ENCODE assay signal across 8 cellular contexts in the genomic region with DNA sequence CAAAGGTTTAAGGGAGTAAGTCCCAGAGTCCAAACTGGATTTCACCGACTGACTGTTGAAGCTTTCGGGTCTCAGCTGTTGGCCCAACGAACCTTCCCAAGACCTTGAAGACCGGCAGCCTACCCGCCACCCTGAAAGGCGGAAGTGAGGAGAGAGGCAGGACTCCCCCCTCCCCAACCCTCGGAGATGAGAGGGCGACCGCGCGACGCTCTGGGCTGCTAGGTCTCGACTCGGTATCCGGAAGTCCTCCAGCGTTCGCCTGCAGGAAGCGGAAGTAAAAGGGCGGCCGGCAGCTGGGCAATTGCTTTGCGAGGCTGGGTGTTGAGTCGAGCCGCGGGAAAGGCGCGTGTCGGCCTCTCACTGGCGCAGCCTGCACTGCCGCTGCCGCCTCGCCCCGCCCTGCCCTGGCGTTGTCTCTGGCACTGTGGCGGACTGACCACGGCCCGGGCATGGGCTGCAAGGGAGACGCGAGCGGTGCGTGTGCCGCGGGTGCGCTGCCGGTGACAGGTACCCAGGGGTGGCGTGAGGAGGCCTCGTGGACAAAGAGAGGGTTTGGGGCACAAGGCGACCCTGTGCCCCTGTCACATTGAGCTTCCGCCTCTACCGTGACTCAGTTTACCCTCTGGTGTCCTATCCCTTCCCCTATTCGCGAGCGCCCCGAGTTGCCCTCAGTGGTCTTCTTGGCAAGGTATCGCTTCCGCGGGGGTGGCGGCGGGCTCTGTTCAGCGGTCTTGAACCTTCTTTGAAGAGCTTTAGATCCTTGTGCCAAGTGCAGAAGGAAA. TPM values are rescaled to one million over a fixed set of nuclear protein-coding genes. Genes with fewer than 3 reads are reported as not detected.
DNase-seq lines count a peak whose midpoint lies in the region; ATAC-seq, FAIRE-seq and TF ChIP-seq lines count a peak whose summit lies in the region.

A gene with protein sequence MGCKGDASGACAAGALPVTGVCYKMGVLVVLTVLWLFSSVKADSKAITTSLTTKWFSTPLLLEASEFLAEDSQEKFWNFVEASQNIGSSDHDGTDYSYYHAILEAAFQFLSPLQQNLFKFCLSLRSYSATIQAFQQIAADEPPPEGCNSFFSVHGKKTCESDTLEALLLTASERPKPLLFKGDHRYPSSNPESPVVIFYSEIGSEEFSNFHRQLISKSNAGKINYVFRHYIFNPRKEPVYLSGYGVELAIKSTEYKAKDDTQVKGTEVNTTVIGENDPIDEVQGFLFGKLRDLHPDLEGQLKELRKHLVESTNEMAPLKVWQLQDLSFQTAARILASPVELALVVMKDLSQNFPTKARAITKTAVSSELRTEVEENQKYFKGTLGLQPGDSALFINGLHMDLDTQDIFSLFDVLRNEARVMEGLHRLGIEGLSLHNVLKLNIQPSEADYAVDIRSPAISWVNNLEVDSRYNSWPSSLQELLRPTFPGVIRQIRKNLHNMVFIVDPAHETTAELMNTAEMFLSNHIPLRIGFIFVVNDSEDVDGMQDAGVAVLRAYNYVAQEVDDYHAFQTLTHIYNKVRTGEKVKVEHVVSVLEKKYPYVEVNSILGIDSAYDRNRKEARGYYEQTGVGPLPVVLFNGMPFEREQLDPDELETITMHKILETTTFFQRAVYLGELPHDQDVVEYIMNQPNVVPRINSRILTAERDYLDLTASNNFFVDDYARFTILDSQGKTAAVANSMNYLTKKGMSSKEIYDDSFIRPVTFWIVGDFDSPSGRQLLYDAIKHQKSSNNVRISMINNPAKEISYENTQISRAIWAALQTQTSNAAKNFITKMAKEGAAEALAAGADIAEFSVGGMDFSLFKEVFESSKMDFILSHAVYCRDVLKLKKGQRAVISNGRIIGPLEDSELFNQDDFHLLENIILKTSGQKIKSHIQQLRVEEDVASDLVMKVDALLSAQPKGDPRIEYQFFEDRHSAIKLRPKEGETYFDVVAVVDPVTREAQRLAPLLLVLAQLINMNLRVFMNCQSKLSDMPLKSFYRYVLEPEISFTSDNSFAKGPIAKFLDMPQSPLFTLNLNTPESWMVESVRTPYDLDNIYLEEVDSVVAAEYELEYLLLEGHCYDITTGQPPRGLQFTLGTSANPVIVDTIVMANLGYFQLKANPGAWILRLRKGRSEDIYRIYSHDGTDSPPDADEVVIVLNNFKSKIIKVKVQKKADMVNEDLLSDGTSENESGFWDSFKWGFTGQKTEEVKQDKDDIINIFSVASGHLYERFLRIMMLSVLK (N-terminal part only) (plus strand): TSS at position 292 of the 782 bp plus-strand sequence. CDS start 158 bp downstream, at position 450.

- peaks cover 49% of the 10 kb centered on the region for H3K79me2 ChIP-seq in OCI-LY7 (ENCODE audit: insufficient read depth, low read depth, low read length)

- CTCF ChIA-PET in OCI-LY7 (lab: Charles Lee; ENCODE audit: unreplicated experiment): no interaction called here

- H2AFZ ChIP-seq in OCI-LY7 (ENCODE audit: low read length): peak within 1 kb of the TSS; percentile 75

- DNase-seq in D721Med (ENCODE audit: insufficient read length, low spot score): peak; percentile 82
- peak; percentile 77 for DNase-seq in HuH-7.5 (ENCODE audit: low spot score)
- peak; percentile 98 for DNase-seq in OCI-LY7 (ENCODE audit: low spot score)
- DNase-seq in activated T-cell treated with anti-CD3 and anti-CD28 coated beads for 1 hour (ENCODE audit: low read depth): peak; percentile 85
- DNase-seq in epidermal melanocyte (ENCODE audit: insufficient read length, low spot score): peak; percentile 94
- peak; percentile 93 for DNase-seq in middle frontal gyrus (ENCODE audit: extremely low spot score, low spot score)
- peak; percentile 85 to 92 for DNase-seq in stimulated activated CD8-positive, alpha-beta memory T cell treated with anti-CD3 and anti-CD28 coated beads, Interleukin-2, amount 100 ng/mL, for 48 hours (ENCODE audit: low read depth in 2 of 2)

- no TSS peak for BruUV-seq in OCI-LY7 (replicated peaks; lab: Mats Ljungman, UMichigan)

- TF ChIP-seq CTCF in D721Med (IDR thresholded peaks at IDR 0.05; ENCODE audit: insufficient read depth, missing control alignments): no peak
- TF ChIP-seq CTCF in OCI-LY7 (conservative IDR thresholded peaks at IDR 0.05; ENCODE audit: low read length): no peak

- POLR2A ChIA-PET in OCI-LY7 (lab: Charles Lee): interaction anchor here (0.6 to 4.4 kb wide), 14 partner anchors 11 to 390 kb away, joined by 3 to 44 read pairs (median 4); a partner anchor contains a TSS

- peak within 1 kb of the TSS; percentile 95 for H3K4me3 ChIP-seq in OCI-LY7 (ENCODE audit: low read depth, low read length, poor library complexity, severe bottlenecking)

- intact Hi-C loops in OCI-LY7 (cut with micrococcal nuclease; ENCODE audit: unreplicated experiment): loop anchor here (2.0 kb wide), 2 partner anchors 62 to 390 kb away; a partner anchor contains a TSS

- no peaks in the 10 kb centered on the region for H3K9me2 ChIP-seq in OCI-LY7 (ENCODE audit: insufficient read depth, low read length)

- FAIRE-seq in D721Med (lab: Jason Lieb, UNC): no peak

- peak within 1 kb of the TSS; percentile 67 for H3K27ac ChIP-seq in OCI-LY7 (ENCODE audit: low read depth, low read length, poor library complexity, severe bottlenecking)

- H4K20me1 ChIP-seq in OCI-LY7 (ENCODE audit: insufficient read depth, low read length): peaks cover 12% of the 10 kb centered on the region

- H3K4me1 ChIP-seq in OCI-LY7 (ENCODE audit: insufficient read depth, low read length, poor library complexity, severe bottlenecking): peaks cover 34% of the 10 kb centered on the region

- no peaks in the 10 kb centered on the region for H3K9me3 ChIP-seq in OCI-LY7 (ENCODE audit: low read length)

- ATAC-seq in GM21526 (IDR thresholded peaks at IDR 0.05; ENCODE audit: low FRiP score, unreplicated experiment): peak; percentile 91

- peaks cover 20% of the 10 kb centered on the region for H3K36me3 ChIP-seq in OCI-LY7 (ENCODE audit: insufficient read depth, low read length)

- H3K4me2 ChIP-seq in OCI-LY7 (ENCODE audit: low read length): peak within 1 kb of the TSS; percentile 89

RNA-seq across cellular contexts. Expression of the gene that starts here (rescaled TPM):
- 33.2 and 39.7 TPM in 2 replicates for total RNA-seq in OCI-LY7 (2014; rRNA removed; shearing (Covaris generic))
- 59.1 and 59.5 TPM in 2 replicates for total RNA-seq in OCI-LY7 (2022)

Comparison
In these comparisons a context has a peak if more than half of its experiments do, and no peak if none do; other contexts are left out.
1. Peak in every context shown above with its lines: DNase-seq, ATAC-seq, H3K4me3 ChIP-seq and H3K27ac ChIP-seq.